8 cellular contexts compared by ENCODE assay signal in the genomic region with DNA sequence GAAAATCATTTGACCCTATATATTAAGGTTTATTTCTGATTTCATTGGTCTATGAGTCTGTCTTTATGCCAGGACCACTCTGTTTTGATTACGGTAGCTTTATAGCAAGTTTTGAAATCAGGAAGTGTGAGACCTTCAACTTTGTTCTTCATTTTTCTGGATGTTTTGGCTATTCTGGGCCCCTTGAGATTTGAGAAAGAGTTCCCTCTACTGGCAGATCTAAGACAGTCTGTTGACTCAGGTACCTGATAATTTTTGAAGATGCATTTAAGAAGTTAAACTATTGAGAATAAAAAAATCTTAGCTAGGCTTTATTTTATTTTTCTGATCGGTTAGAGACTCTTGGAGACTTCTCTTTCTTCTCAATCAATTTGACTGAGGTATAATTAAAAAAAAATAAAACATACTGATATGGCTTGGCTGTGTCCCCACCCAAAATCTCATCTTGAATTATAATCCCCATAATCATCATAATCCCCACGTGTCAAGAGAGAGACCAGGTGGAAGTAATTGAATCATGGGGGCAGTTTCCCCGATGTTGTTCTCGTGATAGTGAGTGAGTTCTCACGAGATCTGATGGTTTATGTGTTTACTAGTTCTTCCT.
DNase-seq lines count a peak whose midpoint lies in the region; ATAC-seq and TF ChIP-seq lines count a peak whose summit lies in the region.

No MANE protein-coding gene starts in this region.

- H3K27ac Mint-ChIP-seq in activated naive CD4-positive, alpha-beta T cell treated with anti-CD3 and anti-CD28 coated beads, Interleukin-2, amount 10 ng/mL, durations not matched to agents 7 days and 5 days, result no peak overlapping the region

- H3K4me3 Mint-ChIP-seq in activated naive CD4-positive, alpha-beta T cell treated with anti-CD3 and anti-CD28 coated beads, Interleukin-2, amount 10 ng/mL, durations not matched to agents 7 days and 5 days, result no peak overlapping the region

- peaks cover 5% of the 10 kb centered on the region; the same call in 1 of the 2 replicates for H3K27me3 ChIP-seq in Panc1 (ENCODE audit: control insufficient read depth, insufficient read depth, low read length)

- POLR2A ChIA-PET in Panc1 (lab: Charles Lee), result no interaction called here

- TF ChIP-seq CTCF in Panc1 (IDR thresholded peaks at IDR 0.05), result peak; percentile 71; the same call in 1 of the 2 replicates
- TF ChIP-seq CTCF in foreskin fibroblast (IDR thresholded peaks at IDR 0.05; ENCODE audit: low read depth, low read length), result peak; percentile 44

- H3K36me3 ChIP-seq in Panc1 (ENCODE audit: control insufficient read depth, insufficient read depth, low read length), result no peaks in the 10 kb centered on the region

- no peaks in the 10 kb centered on the region for H3K4me1 Mint-ChIP-seq in activated naive CD4-positive, alpha-beta T cell treated with anti-CD3 and anti-CD28 coated beads, Interleukin-2, amount 10 ng/mL, durations not matched to agents 7 days and 5 days

- no peaks in the 10 kb centered on the region for H3K4me1 ChIP-seq in Panc1 (ENCODE audit: control insufficient read depth, insufficient read depth, low read length)

- H3K27me3 Mint-ChIP-seq in activated naive CD4-positive, alpha-beta T cell treated with anti-CD3 and anti-CD28 coated beads, Interleukin-2, amount 10 ng/mL, durations not matched to agents 7 days and 5 days, result peaks cover 11% of the 10 kb centered on the region

- intact Hi-C loops in Panc1 (cut with micrococcal nuclease; ENCODE audit: unreplicated experiment), result loop anchor here (5.0 kb wide), 1 partner anchor 166 kb away; no protein-coding TSS in a partner anchor

- no TSS peak for BruUV-seq in Panc1 (replicated peaks; lab: Mats Ljungman, UMichigan)

- ATAC-seq in HG02884 (IDR thresholded peaks at IDR 0.05; ENCODE audit: unreplicated experiment) (peak; percentile 48), Panc1 (no peak)

- H3K27ac ChIP-seq in Panc1 (ENCODE audit: low read length), result no peak overlapping the region

- CTCF ChIA-PET in Panc1 (lab: Charles Lee), result interaction anchor here (0.6 to 1.5 kb wide), 3 partner anchors 14 to 131 kb away, joined by 3 to 8 read pairs (median 3); no protein-coding TSS in a partner anchor
- CTCF ChIA-PET in activated naive CD4-positive, alpha-beta T cell treated with anti-CD3 and anti-CD28 coated beads, Interleukin-2, amount 10 ng/mL, durations not matched to agents 7 days and 5 days (lab: Charles Lee), result interaction anchor here (0.6 to 1.2 kb wide), 9 partner anchors 10 to 542 kb away, joined by 3 to 4 read pairs (median 3); no protein-coding TSS in a partner anchor

- H3K4me3 ChIP-seq in Panc1 (ENCODE audit: low read depth in 2 of 2, low read length in 2 of 2) (no peak overlapping the region), foreskin fibroblast (ENCODE audit: low read depth in 1 of 2, low read length in 2 of 2) (no peak overlapping the region)

- H3K36me3 Mint-ChIP-seq in activated naive CD4-positive, alpha-beta T cell treated with anti-CD3 and anti-CD28 coated beads, Interleukin-2, amount 10 ng/mL, durations not matched to agents 7 days and 5 days, result no peaks in the 10 kb centered on the region

- DNase-seq in DMS53 (lab: John Stamatoyannopoulos, UW) (peak; percentile 76), Panc1 (ENCODE audit: low read depth, low spot score) (no peak), foreskin fibroblast (peak; percentile 3 to 7), iPS-NIHi7 (ENCODE audit: extremely low spot score) (no peak), C1 segment of cervical spinal cord (lab: John Stamatoyannopoulos, UW) (no peak)
- no peak for DNase-seq in activated T-cell treated with anti-CD3 and anti-CD28 coated beads, Interleukin-2, amount 50 U/mL, for 1 hour
- no peak for DNase-seq in activated naive CD4-positive, alpha-beta T cell treated with anti-CD3 and anti-CD28 coated beads, Interleukin-2, amount 10 ng/mL, durations not matched to agents 7 days and 5 days

- H3K9me3 Mint-ChIP-seq in activated naive CD4-positive, alpha-beta T cell treated with anti-CD3 and anti-CD28 coated beads, Interleukin-2, amount 10 ng/mL, durations not matched to agents 7 days and 5 days, result no peaks in the 10 kb centered on the region

- in situ Hi-C loops in Panc1 (cut with HindIII; ENCODE audit: low pct_unique_long_range_greater_than_20kb, low sequenced_read_pairs), result no loop called here

- H3K9me3 ChIP-seq in Panc1 (ENCODE audit: control insufficient read depth, insufficient read depth, low read depth, low read length), result no peaks in the 10 kb centered on the region

Comparison
In these comparisons a context has a peak if more than half of its experiments do, and no peak if none do; other contexts are left out.
1. DNase-seq: peak in DMS53 (single experiment) and foreskin fibroblast (2 of 2); none in Panc1 (single experiment), activated T-cell treated with anti-CD3 and anti-CD28 coated beads, Interleukin-2, amount 50 U/mL, for 1 hour (single experiment), activated naive CD4-positive, alpha-beta T cell treated with anti-CD3 and anti-CD28 coated beads, Interleukin-2, amount 10 ng/mL, durations not matched to agents 7 days and 5 days (single experiment), iPS-NIHi7 (single experiment) and C1 segment of cervical spinal cord (0 of 14).